In the genomic region with DNA sequence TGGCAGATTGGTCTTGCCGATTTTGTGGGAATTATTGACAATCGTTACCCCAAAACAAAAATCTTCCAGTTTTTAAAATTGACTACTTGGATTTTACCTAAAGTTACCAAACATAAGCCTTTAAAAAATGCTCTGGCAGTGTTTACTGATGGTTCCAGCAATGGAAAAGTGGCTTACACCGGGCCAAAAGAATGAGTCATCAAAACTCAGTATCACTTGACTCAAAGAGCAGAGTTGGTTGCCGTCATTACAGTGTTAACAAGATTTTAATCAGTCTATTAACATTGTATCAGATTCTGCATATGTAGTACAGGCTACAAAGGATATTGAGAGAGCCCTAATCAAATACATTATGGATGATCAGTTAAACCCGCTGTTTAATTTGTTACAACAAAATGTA, we compare ENCODE assay signal across 19 cellular contexts. TPM values are rescaled to one million over a fixed set of nuclear protein-coding genes. Genes with fewer than 3 reads are reported as not detected.
DNase-seq lines count a peak whose midpoint lies in the region; TF ChIP-seq lines count a peak whose summit lies in the region.
"Had no signal": no experiment of that assay in that cellular context is flagged by ENCODE, and none has a peak within 500 bp of the region (broad histone marks: within the 10 kb centered on the region; RNA-seq: fewer than 3 reads in every experiment).

No MANE protein-coding gene starts in this region.

- no peak overlapping the region for H3K4me2 ChIP-seq in fibroblast of lung (ENCODE audit: extremely low read depth, insufficient read depth, low read length)

- no peak overlapping the region for H3K27ac ChIP-seq in fibroblast of lung (ENCODE audit: insufficient read depth, low read length)
- H3K27ac ChIP-seq in left ventricle myocardium inferior (replicated peaks), result no peak overlapping the region
- H3K27ac ChIP-seq: upper lobe of left lung had no signal

- H3K36me3 ChIP-seq in fibroblast of lung (ENCODE audit: control insufficient read depth, insufficient read depth, low read length), result no peaks in the 10 kb centered on the region
- H3K36me3 ChIP-seq in left ventricle myocardium inferior, result no peaks in the 10 kb centered on the region
- H3K36me3 ChIP-seq: upper lobe of left lung had no signal

- H3K9ac ChIP-seq in fibroblast of lung (ENCODE audit: insufficient read depth, low read length), result no peak overlapping the region

- H3K4me1 ChIP-seq in fibroblast of lung (ENCODE audit: control insufficient read depth, extremely low read depth, insufficient read depth, low read length), result no peaks in the 10 kb centered on the region
- H3K4me1 ChIP-seq in left ventricle myocardium inferior, result peaks cover 6% of the 10 kb centered on the region

- intact Hi-C loops in left ventricle myocardium inferior (cut with micrococcal nuclease), result no loop called here

- H3K9me3 ChIP-seq in fibroblast of lung (ENCODE audit: control insufficient read depth, insufficient read depth, low read depth, low read length) (no peaks in the 10 kb centered on the region), left ventricle myocardium inferior (replicated peaks) (peaks cover 15% of the 10 kb centered on the region)

- TF ChIP-seq CTCF in fibroblast of lung (conservative IDR thresholded peaks at IDR 0.05 in 1 of 2, IDR thresholded peaks at IDR 0.05 in 1 of 2; ENCODE audit: low read depth in 1 of 2, low read length in 2 of 2), result no peak
- no peak for TF ChIP-seq CTCF in retinal pigment epithelial cell (conservative IDR thresholded peaks at IDR 0.05; ENCODE audit: low read depth, low read length)
- no peak for TF ChIP-seq CTCF in left ventricle myocardium inferior (IDR thresholded peaks at IDR 0.05; ENCODE audit: borderline replicate concordance)

- DNase-seq in NCI-H82 (lab: John Stamatoyannopoulos, UW) (peak; percentile 29), NCI-H82 treated with DMSO at 0.1 percent for 48 hours (lab: John Stamatoyannopoulos, UW; ENCODE audit: unreplicated experiment) (no peak), SK-MEL-5 (ENCODE audit: low read depth, low spot score) (peak; percentile 10), fibroblast of lung (ENCODE audit: low read depth in 2 of 2) (peak; percentile 27 to 62), retinal pigment epithelial cell (ENCODE audit: low read depth) (peak; percentile 86), left ventricle myocardium inferior (no peak), D341Med (ENCODE audit: low spot score) (no peak), GM19238 (ENCODE audit: insufficient read length, low spot score) (no peak)
- DNase-seq: ACHN; activated CD8-positive, alpha-beta memory T cell treated with anti-CD3 and anti-CD28 coated beads for 24 hours; anterior cingulate cortex; CD4-positive, alpha-beta T cell; left colon; naive B cell; NCI-H1105; NCI-H2227 treated with DMSO at 0.1 percent for 48 hours; stimulated activated naive CD8-positive, alpha-beta T cell treated with anti-CD3 and anti-CD28 coated beads, Interleukin-15, Interleukin-2, amounts not matched to agents 100 U/mL and 50 U/mL, for 24 hours; upper lobe of left lung had no signal

- H3K79me2 ChIP-seq in fibroblast of lung (ENCODE audit: control insufficient read depth, insufficient read depth, low read length), result no peaks in the 10 kb centered on the region

- no peaks in the 10 kb centered on the region for H3K27me3 ChIP-seq in fibroblast of lung (ENCODE audit: control insufficient read depth, insufficient read depth, low read length)
- H3K27me3 ChIP-seq in left ventricle myocardium inferior (ENCODE audit: low read depth), result peaks cover 3% of the 10 kb centered on the region
- H3K27me3 ChIP-seq: upper lobe of left lung had no signal

- no peak overlapping the region for H2AFZ ChIP-seq in fibroblast of lung (ENCODE audit: low read length)

- H4K20me1 ChIP-seq in fibroblast of lung (ENCODE audit: control insufficient read depth, extremely low read depth, insufficient read depth, low read length), result no peaks in the 10 kb centered on the region

- H3K4me3 ChIP-seq in fibroblast of lung (replicated peaks in 1 of 4; ENCODE audit: control extremely low read depth in 1 of 4, insufficient read depth in 1 of 4, low read depth in 3 of 4, low read length in 4 of 4) (no peak overlapping the region), retinal pigment epithelial cell (ENCODE audit: low read length) (no peak overlapping the region), left ventricle myocardium inferior (no peak overlapping the region)
- H3K4me3 ChIP-seq: upper lobe of left lung had no signal

- in situ Hi-C loops in SK-MEL-5 (cut with HindIII; ENCODE audit: low pct_unique_long_range_greater_than_20kb, low sequenced_read_pairs), result no loop called here

RNA-seq across cellular contexts. Expression of a gene that starts 37.2 kb away (rescaled TPM):
- total RNA-seq in SK-MEL-5 (2014; rRNA removed; shearing (Covaris generic)), result not detected in 2 replicates
- not detected in 2 replicates for polyA plus RNA-seq in SK-MEL-5 (2015; cell fraction: cytosol; rRNA removed)
- polyA plus RNA-seq in SK-MEL-5 (2015; cell fraction: nucleus; rRNA removed), result not detected in 2 replicates
- not detected in 2 replicates for total RNA-seq in fibroblast of lung
- not detected in 2 replicates for polyA plus RNA-seq in fibroblast of lung
- polyA plus RNA-seq in fibroblast of lung (2012), result not detected in 2 replicates
- not detected in 2 replicates for polyA minus RNA-seq in fibroblast of lung (ENCODE audit: low replicate concordance)
- total RNA-seq in left ventricle myocardium inferior, result not detected
- total RNA-seq: CD4-positive, alpha-beta T cell; esophagus mucosa; left colon; upper lobe of left lung had no signal

Comparison
In these comparisons a context has a peak if more than half of its experiments do, and no peak if none do; other contexts are left out.
1. DNase-seq: peak in NCI-H82 (single experiment), SK-MEL-5 (single experiment), fibroblast of lung (2 of 2) and retinal pigment epithelial cell (single experiment); none in NCI-H82 treated with DMSO at 0.1 percent for 48 hours (single experiment), left ventricle myocardium inferior (single experiment), D341Med (single experiment) and GM19238 (single experiment).